ENCODE assay signal across 8 cellular contexts in the genomic region with DNA sequence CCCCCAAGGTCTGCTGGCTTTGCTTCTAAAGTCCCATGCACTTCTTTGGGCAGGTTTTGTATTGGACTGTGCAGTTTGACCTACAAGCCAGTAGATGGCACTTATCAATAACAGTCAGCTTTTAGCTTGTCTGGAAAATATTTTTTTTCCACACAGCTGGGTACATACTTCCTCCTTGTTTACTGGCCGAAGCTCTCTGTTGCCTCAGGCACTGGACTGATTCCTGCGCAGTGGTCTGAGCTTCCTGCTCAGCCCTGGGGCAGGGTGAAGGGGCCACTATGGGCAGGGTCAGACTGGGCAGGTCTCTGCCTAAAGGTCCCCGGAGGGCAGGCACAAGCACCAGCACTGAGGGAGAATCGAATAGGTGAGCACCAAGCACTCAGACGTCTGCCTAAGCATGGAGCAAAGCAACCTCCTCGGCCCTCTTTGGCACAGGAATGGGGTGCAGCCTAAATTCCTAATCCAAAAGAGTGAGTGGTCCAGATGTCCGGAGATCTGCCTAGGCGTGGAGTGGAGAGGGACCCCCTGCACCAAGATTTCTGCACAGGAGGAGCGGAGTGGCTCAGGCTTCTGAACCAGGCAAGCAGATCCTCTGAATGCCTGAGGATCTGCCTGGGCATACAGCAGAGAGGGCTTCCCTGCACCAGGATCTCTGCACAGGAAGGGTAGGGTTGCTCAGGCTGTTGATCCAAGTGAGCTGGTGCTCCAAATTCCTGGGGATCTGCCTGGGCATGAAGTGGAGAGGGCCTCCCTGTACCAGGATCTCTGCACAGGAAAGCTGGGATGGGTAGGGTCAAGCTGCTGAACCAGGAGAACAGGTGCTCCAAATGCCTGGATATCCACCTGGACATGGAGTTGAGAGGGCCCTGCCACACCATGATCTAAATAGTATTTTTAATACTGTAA.
DNase-seq lines count a peak whose midpoint lies in the region; ATAC-seq lines count a peak whose summit lies in the region.

No MANE protein-coding gene starts in this region.

- ATAC-seq in GM18498 (IDR thresholded peaks at IDR 0.05; ENCODE audit: unreplicated experiment) (no peak), HG02642 (IDR thresholded peaks at IDR 0.05; ENCODE audit: poor library complexity, unreplicated experiment) (no peak), GM21381 (IDR thresholded peaks at IDR 0.05; ENCODE audit: unreplicated experiment) (no peak)

- DNase-seq in DMS53 (lab: John Stamatoyannopoulos, UW), result peak; percentile 73
- peak; percentile 7 for DNase-seq in HCEC 1CT
- peak; percentile 88 for DNase-seq in OCI-M1 (lab: John Stamatoyannopoulos, UW)
- peak; percentile 33 for DNase-seq in foreskin melanocyte
- no peak for DNase-seq in NCI-H345 treated with DMSO at 0.1 percent for 48 hours (lab: John Stamatoyannopoulos, UW; ENCODE audit: unreplicated experiment)
